Comparison of ENCODE assay signal across 11 cellular contexts in the genomic region with DNA sequence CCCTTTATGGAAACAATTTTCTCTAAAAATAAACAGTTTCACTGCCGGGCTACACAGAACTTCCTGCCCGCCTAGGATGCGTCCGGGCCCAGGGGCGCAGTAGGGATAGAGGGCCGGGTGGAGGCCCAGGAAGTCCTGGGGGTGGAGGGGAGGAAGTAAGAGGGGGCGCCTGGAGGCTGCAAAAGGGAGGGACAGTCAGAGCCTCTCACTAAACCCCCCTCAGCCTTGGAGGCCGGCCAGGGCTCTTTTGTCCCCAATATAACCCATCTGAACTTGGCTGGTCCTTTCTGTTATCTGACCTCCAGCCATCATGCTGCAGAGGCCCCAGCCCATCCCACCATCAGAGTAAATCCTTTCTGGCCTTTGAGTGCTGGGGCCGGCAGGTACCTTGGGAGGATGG. TPM values are rescaled to one million over a fixed set of nuclear protein-coding genes. Genes with fewer than 3 reads are reported as not detected.
DNase-seq lines count a peak whose midpoint lies in the region; TF ChIP-seq lines count a peak whose summit lies in the region.
"Had no signal": no experiment of that assay in that cellular context is flagged by ENCODE, and none has a peak within 500 bp of the region (broad histone marks: within the 10 kb centered on the region; RNA-seq: fewer than 3 reads in every experiment).

No MANE protein-coding gene starts in this region.

- H3K4me2 ChIP-seq in DOHH2 (ENCODE audit: low read length) = peak overlapping the region; percentile 90

- H3K9me3 ChIP-seq in DOHH2 (ENCODE audit: control insufficient read depth, insufficient read depth, low read length) (no peaks in the 10 kb centered on the region), SJSA1 (replicated peaks) (no peaks in the 10 kb centered on the region), sigmoid colon (no peaks in the 10 kb centered on the region)

- H3K79me2 ChIP-seq in DOHH2 (ENCODE audit: control insufficient read depth, low read length) = peaks cover 59% of the 10 kb centered on the region

- TF ChIP-seq CTCF in DOHH2 (IDR thresholded peaks at IDR 0.05; ENCODE audit: low read depth, low read length, poor library complexity, severe bottlenecking) (no peak), sigmoid colon (IDR thresholded peaks at IDR 0.05) (no peak)

- DNase-seq in SJSA1 (ENCODE audit: low read depth in 1 of 2, low spot score in 2 of 2) (peak; percentile 62 to 87), fibroblast of peridontal ligament (ENCODE audit: extremely low read depth) (peak; percentile 20), sigmoid colon (peak; percentile 78), DMS 273 treated with DMSO at 0.1 percent for 48 hours (lab: John Stamatoyannopoulos, UW) (no peak), NCI-H2029 treated with DMSO at 0.1 percent for 48 hours (lab: John Stamatoyannopoulos, UW) (no peak), NCI-H345 treated with DMSO at 0.1 percent for 48 hours (lab: John Stamatoyannopoulos, UW; ENCODE audit: unreplicated experiment) (no peak)
- DNase-seq in stimulated activated CD4-positive, alpha-beta T cell treated with anti-CD3 and anti-CD28 coated beads, Interleukin-1b, Interleukin-23, amount 100 ng/mL, for 48 hours = no peak
- DNase-seq: activated CD4-positive, alpha-beta T cell treated with anti-CD3 and anti-CD28 coated beads for 36 hours; DMS53 had no signal

- intact Hi-C loops in sigmoid colon (cut with DNase I) = loop anchor here (2.0 kb wide), 1 partner anchor 30 kb away; no protein-coding TSS in a partner anchor

- peaks cover 75% of the 10 kb centered on the region for H3K4me1 ChIP-seq in DOHH2 (ENCODE audit: control insufficient read depth, low read length)
- peaks cover 74% of the 10 kb centered on the region for H3K4me1 ChIP-seq in SJSA1 (replicated peaks)
- peaks cover 0 to 77% (median 69%) of the 10 kb centered on the region in 4 donors for H3K4me1 ChIP-seq in sigmoid colon

- H3K4me3 ChIP-seq in DOHH2 (ENCODE audit: low read length) (peak overlapping the region; percentile 84), SJSA1 (peak overlapping the region; percentile 90), sigmoid colon (peak overlapping the region; percentile 52 to 85 (median 74))
- H3K4me3 ChIP-seq: cardiac muscle cell had no signal

- no peaks in the 10 kb centered on the region for H3K9me2 ChIP-seq in DOHH2 (replicated peaks; ENCODE audit: control insufficient read depth, low read length)

- H3F3A ChIP-seq in DOHH2 (ENCODE audit: control insufficient read depth, insufficient read depth) = peaks cover 36% of the 10 kb centered on the region

- no peak for TF ChIP-seq POLR2A in sigmoid colon (IDR thresholded peaks at IDR 0.05)

- H3K27ac ChIP-seq in DOHH2 (ENCODE audit: low read depth, low read length) (peak overlapping the region; percentile 93), SJSA1 (peak overlapping the region; percentile 31), sigmoid colon (peak overlapping the region; percentile 91 to 98 (median 94))
- H3K27ac ChIP-seq: cardiac muscle cell had no signal

- H4K20me1 ChIP-seq in DOHH2 (ENCODE audit: control insufficient read depth, insufficient read depth, low read depth, low read length) = no peaks in the 10 kb centered on the region

- H3K36me3 ChIP-seq in DOHH2 (ENCODE audit: control insufficient read depth, low read length) (peaks cover 65% of the 10 kb centered on the region), SJSA1 (peaks cover 72% of the 10 kb centered on the region), sigmoid colon (peaks cover 17 to 46% (median 28%) of the 10 kb centered on the region in 4 donors)

- no peaks in the 10 kb centered on the region for H3K27me3 ChIP-seq in DOHH2 (ENCODE audit: control insufficient read depth, low read length)
- H3K27me3 ChIP-seq in SJSA1 (replicated peaks) = no peaks in the 10 kb centered on the region
- no peaks in the 10 kb centered on the region for H3K27me3 ChIP-seq in sigmoid colon
- H3K27me3 ChIP-seq: cardiac muscle cell had no signal

- WGBS in sigmoid colon, 2 donors = 26 to 65% methylated on average over 9 of the region's 9 CpGs

- no peak for TF ChIP-seq EP300 in sigmoid colon (IDR thresholded peaks at IDR 0.05)

RNA-seq across cellular contexts. Expression of a gene that starts 2.2 kb away (rescaled TPM):
- 278 and 472 TPM in 2 replicates for total RNA-seq in SJSA1 (2014; rRNA removed; shearing (Covaris generic))
- 1,000 to 10,000 TPM in 2 of 4 donors, 100 to 1,000 TPM in 2; 691 to 1,314 (median 1,068) TPM for total RNA-seq in sigmoid colon
- 100 to 1,000 TPM in 1 of 3 donors, 10 to 100 TPM in 2; 29.8 to 130 (median 89.4) TPM for polyA plus RNA-seq in sigmoid colon

RNA-seq across cellular contexts. Expression of a gene that starts 39.6 kb away (rescaled TPM):
- 120 and 143 TPM in 2 replicates for total RNA-seq in SJSA1 (2014; rRNA removed; shearing (Covaris generic))
- total RNA-seq in sigmoid colon = 1 to 10 TPM in 3 of 4 donors, under 1 TPM in 1; 0.99 to 6.0 (median 2.8) TPM
- 10 to 100 TPM in 1 of 3 donors, 1 to 10 TPM in 2; 1.2 to 13.0 (median 2.1) TPM for polyA plus RNA-seq in sigmoid colon

RNA-seq across cellular contexts. Expression of a gene that starts 44.2 kb away (rescaled TPM):
- 0.61 TPM in 1 of 2 replicates, not detected in the other for total RNA-seq in SJSA1 (2014; rRNA removed; shearing (Covaris generic))
- total RNA-seq in sigmoid colon = not detected
- 1 to 10 TPM in 1 of 3 donors, not detected in 2; 8.1 TPM for polyA plus RNA-seq in sigmoid colon
- total RNA-seq: activated CD4-positive, alpha-beta T cell treated with anti-CD3 and anti-CD28 coated beads for 36 hours; cardiac muscle cell had no signal

Comparison
In these comparisons a context has a peak if more than half of its experiments do, and no peak if none do; other contexts are left out.
1. H3K27ac ChIP-seq: peak in every context shown above with its lines; median percentile 94 in sigmoid colon; 93 in DOHH2; 31 in SJSA1.
2. DNase-seq: peak in SJSA1 (2 of 2), fibroblast of peridontal ligament (single experiment) and sigmoid colon (single experiment); none in DMS 273 treated with DMSO at 0.1 percent for 48 hours (single experiment), stimulated activated CD4-positive, alpha-beta T cell treated with anti-CD3 and anti-CD28 coated beads, Interleukin-1b, Interleukin-23, amount 100 ng/mL, for 48 hours (single experiment), NCI-H2029 treated with DMSO at 0.1 percent for 48 hours (single experiment) and NCI-H345 treated with DMSO at 0.1 percent for 48 hours (single experiment).
3. RNA of a gene that starts 39.6 kb away (total RNA-seq): 120 to 143 TPM in SJSA1; 0.99 to 6.0 TPM in sigmoid colon; every median in the first group is over 10 times any median in the second.
4. Peak in every context shown above with its lines, with median percentiles within 50 percentile points of each other: H3K4me3 ChIP-seq.